ENCODE assay signal across 25 cellular contexts in genomic region chr17:57403241-57403640, GRCh38.
DNase-seq lines count a peak whose midpoint lies in the region; ATAC-seq, FAIRE-seq and TF ChIP-seq lines count a peak whose summit lies in the region.
"Had no signal": no experiment of that assay in that cellular context is flagged by ENCODE, and none has a peak within 500 bp of the region (broad histone marks: within the 10 kb centered on the region; RNA-seq: fewer than 3 reads in every experiment).

No MANE protein-coding gene starts in this region.

- 0 out of 2 replicates have a peak overlapping the region, but pooled peaks have one; percentile 1 for H3K9ac ChIP-seq in BLaER1

- peak overlapping the region; percentile 70; the same call in 1 of the 2 replicates for H3K4me2 ChIP-seq in BLaER1

- H3K4me3 ChIP-seq in BLaER1, result no peak overlapping the region
- H3K4me3 ChIP-seq in pancreas, result no peak overlapping the region
- H3K4me3 ChIP-seq in H7 (ENCODE audit: insufficient read depth, low read depth, low read length), result no peak overlapping the region
- H3K4me3 ChIP-seq: BLaER1 treated with 17β-estradiol and CSF1 and Interleukin-3, amounts not matched to agents 10 nM and 100 nM; K562; left ventricle myocardium inferior had no signal

- H3K27me3 ChIP-seq in BLaER1, result no peaks in the 10 kb centered on the region
- no peaks in the 10 kb centered on the region for H3K27me3 ChIP-seq in pancreas
- H3K27me3 ChIP-seq in H7 (ENCODE audit: control insufficient read depth, insufficient read depth, low read length), result no peaks in the 10 kb centered on the region
- H3K27me3 ChIP-seq: BLaER1 treated with 17β-estradiol and CSF1 and Interleukin-3, amounts not matched to agents 10 nM and 100 nM had no signal

- TF ChIP-seq CTCF in pancreas (IDR thresholded peaks at IDR 0.05), result no peak

- H3K27ac ChIP-seq in BLaER1 (0 out of 2 replicates have a peak overlapping the region, but pooled peaks have one; percentile 2), pancreas (no peak overlapping the region)
- H3K27ac ChIP-seq: BLaER1 treated with 17β-estradiol and CSF1 and Interleukin-3, amounts not matched to agents 10 nM and 100 nM; left ventricle myocardium inferior had no signal

- TF ChIP-seq POLR2A in H54 (IDR thresholded peaks at IDR 0.05; ENCODE audit: low read depth, low read length), result no peak

- H3K4me1 ChIP-seq in BLaER1 (peaks cover 78% of the 10 kb centered on the region), pancreas (peaks cover 0 to 4% (median 0%) of the 10 kb centered on the region in 3 donors)

- WGBS in pancreas, 2 donors, result 77 to 81% methylated on average over 2 of the region's 2 CpGs

- H4K20me1 ChIP-seq in BLaER1, result peaks cover 100% of the 10 kb centered on the region

- ATAC-seq in pancreas, result no peak
- ATAC-seq: activated CD8-positive, alpha-beta T cell treated with anti-CD3 and anti-CD28 coated beads for 36 hours; K562; PC-3; stimulated activated naive CD8-positive, alpha-beta T cell treated with anti-CD3 and anti-CD28 coated beads, Interleukin-15, amount 100 ng/mL, for 72 hours; T-cell had no signal

- in situ Hi-C loops in SK-MEL-5 (cut with HindIII; ENCODE audit: low pct_unique_long_range_greater_than_20kb, low sequenced_read_pairs), result loop anchor here (10.0 kb wide), 1 partner anchor 178 kb away; no protein-coding TSS in a partner anchor

- H3K9me3 ChIP-seq in BLaER1 (no peaks in the 10 kb centered on the region), pancreas (no peaks in the 10 kb centered on the region)
- H3K9me3 ChIP-seq: BLaER1 treated with 17β-estradiol and CSF1 and Interleukin-3, amounts not matched to agents 10 nM and 100 nM; left ventricle myocardium inferior had no signal

- H3K36me3 ChIP-seq in BLaER1, result peaks cover 91% of the 10 kb centered on the region
- H3K36me3 ChIP-seq in pancreas, result peaks cover 0 to 6% (median 0%) of the 10 kb centered on the region in 3 donors
- H3K36me3 ChIP-seq in H7 (replicated peaks; ENCODE audit: control insufficient read depth, insufficient read depth, low read length), result no peaks in the 10 kb centered on the region; the same call in 1 of the 2 replicates
- H3K36me3 ChIP-seq: left ventricle myocardium inferior had no signal

- peak; percentile 28 for DNase-seq in SK-MEL-5 (ENCODE audit: low read depth, low spot score)
- peak; percentile 50 to 69 for DNase-seq in hippocampal formation (lab: John Stamatoyannopoulos, UW)
- peak; percentile 94 for DNase-seq in pons (ENCODE audit: low spot score)
- no peak for DNase-seq in cerebellum (ENCODE audit: low spot score)
- no peak for DNase-seq in H54 (ENCODE audit: insufficient read length, low spot score)
- DNase-seq in pancreas, result no peak
- DNase-seq in H7, result no peak
- DNase-seq: activated CD4-positive, CD25-positive, alpha-beta regulatory T cell treated with anti-CD3 and anti-CD28 coated beads, Interleukin-2, amount 50 U/mL, for 72 hours; activated CD8-positive, alpha-beta T cell treated with anti-CD3 and anti-CD28 coated beads for 36 hours; activated gamma-delta T cell treated with Interleukin-2 at 50 U/mL for 16 hours; activated T-cell treated with anti-CD3 and anti-CD28 coated beads for 4 hours; EL; immature natural killer cell; left ventricle myocardium inferior; NCI-H1694; PC-3; SIG-M5; stimulated activated CD4-positive, alpha-beta T cell treated with anti-CD3 and anti-CD28 coated beads, Interleukin-4, amount 100 ng/mL, for 24 hours; stimulated activated naive CD8-positive, alpha-beta T cell treated with anti-CD3 and anti-CD28 coated beads, Interleukin-15, amount 100 ng/mL, for 72 hours; T-cell had no signal

- FAIRE-seq in H54 (lab: Jason Lieb, UNC) (no peak), pancreas (lab: Jason Lieb, UNC) (no peak)
- FAIRE-seq: bronchial epithelial cell, K562, TTC549 had no signal

- intact Hi-C loops in pancreas (cut with DNase I), result no loop called here

Comparison
In these comparisons a context has a peak if more than half of its experiments do, and no peak if none do; other contexts are left out.
1. DNase-seq: peak in SK-MEL-5 (single experiment), hippocampal formation (2 of 2) and pons (single experiment); none in cerebellum (single experiment), H54 (single experiment), pancreas (0 of 6) and H7 (single experiment).